In genomic region chr6:34304164-34304563, GRCh38 we compare ENCODE assay signal across 21 cellular contexts. TPM values are rescaled to one million over a fixed set of nuclear protein-coding genes. Genes with fewer than 3 reads are reported as not detected.
A peak's percentile ranks its signal among the peaks of the same experiment; 100 is the strongest.
DNase-seq lines count a peak whose midpoint lies in the region; ATAC-seq, FAIRE-seq and TF ChIP-seq lines count a peak whose summit lies in the region.
"Had no signal": no experiment of that assay in that cellular context is flagged by ENCODE, and none has a peak within 500 bp of the region (broad histone marks: within the 10 kb centered on the region; RNA-seq: fewer than 3 reads in every experiment).

No MANE protein-coding gene starts in this region.

- no peak overlapping the region for H3K4me2 ChIP-seq in HepG2 (ENCODE audit: low read depth, low read length)
- H3K4me2 ChIP-seq: A549, GM23338 had no signal

- no peak overlapping the region for H2AFZ ChIP-seq in HepG2 (ENCODE audit: low read length)
- H2AFZ ChIP-seq: GM23338 had no signal

- H3K4me3 ChIP-seq in HepG2 (replicated peaks in 1 of 3; ENCODE audit: insufficient read depth in 1 of 3, low read depth in 2 of 3, low read length in 3 of 3) (no peak overlapping the region), right lobe of liver (no peak overlapping the region), psoas muscle (no peak overlapping the region)
- H3K4me3 ChIP-seq: A549, GM23338 had no signal

- CTCF ChIA-PET in HepG2 (lab: Yijun Ruan, JAX; ENCODE audit: low intra/inter-chr PET ratio, low total read pairs), result no interaction called here

- H3K9ac ChIP-seq in HepG2 (ENCODE audit: insufficient read depth, low read depth, low read length), result no peak overlapping the region

- H3K4me1 ChIP-seq in HepG2 (ENCODE audit: insufficient read depth, low read length) (peaks cover 27% of the 10 kb centered on the region), right lobe of liver (peaks cover 0 to 42% (median 18%) of the 10 kb centered on the region in 4 donors), psoas muscle (peaks cover 66% of the 10 kb centered on the region)

- no peak for ATAC-seq in HepG2
- no peak for ATAC-seq in right lobe of liver
- ATAC-seq in psoas muscle, result no peak
- no peak for ATAC-seq in GM21360 (IDR thresholded peaks at IDR 0.05; ENCODE audit: unreplicated experiment)
- no peak for ATAC-seq in HG03108 (IDR thresholded peaks at IDR 0.05; ENCODE audit: unreplicated experiment)
- no peak for ATAC-seq in HG02852 (IDR thresholded peaks at IDR 0.05; ENCODE audit: unreplicated experiment)
- ATAC-seq: A549, GM23338, HCT116 had no signal

- TF ChIP-seq CTCF in HepG2 (CRISPR knock-in tag; IDR thresholded peaks at IDR 0.05) (no peak), right lobe of liver (IDR thresholded peaks at IDR 0.05) (no peak), VCaP (conservative IDR thresholded peaks at IDR 0.05) (no peak), psoas muscle (IDR thresholded peaks at IDR 0.05) (no peak)

- FAIRE-seq in HepG2 (lab: Jason Lieb, UNC), result no peak
- FAIRE-seq: A549, G401.6, GM12892 had no signal

- no peaks in the 10 kb centered on the region for H3K9me3 ChIP-seq in HepG2 (ENCODE audit: low read length)
- H3K9me3 ChIP-seq in right lobe of liver, result no peaks in the 10 kb centered on the region
- H3K9me3 ChIP-seq in psoas muscle, result no peaks in the 10 kb centered on the region
- H3K9me3 ChIP-seq: A549 had no signal

- intact Hi-C loops in HepG2 (cut with micrococcal nuclease; ENCODE audit: unreplicated experiment) (no loop called here), right lobe of liver (cut with DNase I) (no loop called here), psoas muscle (cut with DNase I) (loop anchor here in 1 of 2 donors (5.0 kb wide), 1 partner anchor 33 kb away; no protein-coding TSS in a partner anchor)

- H3K27ac ChIP-seq in HepG2 (ENCODE audit: extremely low read length, insufficient read depth, low read length) (no peak overlapping the region), right lobe of liver (no peak overlapping the region), VCaP (peak overlapping the region; percentile 81), psoas muscle (peak overlapping the region; percentile 87)
- H3K27ac ChIP-seq: A549 had no signal

- in situ Hi-C loops in HepG2 (cut with HindIII; ENCODE audit: extremely low pct_ligation_motif_present, low pct_unique_long_range_greater_than_20kb), result no loop called here

- peaks cover 6% of the 10 kb centered on the region; the same call in 1 of the 2 replicates for H4K20me1 ChIP-seq in HepG2 (ENCODE audit: insufficient read depth, low read length)

- peaks cover 14% of the 10 kb centered on the region for H3K79me2 ChIP-seq in HepG2 (ENCODE audit: insufficient read depth, low read length)

- DNase-seq in HepG2 (ENCODE audit: low spot score), result no peak
- DNase-seq in right lobe of liver, result no peak
- no peak for DNase-seq in psoas muscle
- DNase-seq: 8988T; ACHN; C1 segment of cervical spinal cord; CD4-positive, alpha-beta memory T cell; COR-L47; DMS153; DND-41; H9; HFFc6 had no signal

- BruUV-seq in HepG2 (replicated peaks; lab: Mats Ljungman, UMichigan), result no TSS peak

- H3K36me3 ChIP-seq in HepG2 (replicated peaks in 1 of 2; ENCODE audit: control insufficient read depth in 1 of 2, insufficient read depth in 2 of 2, low read length in 2 of 2), result peaks cover 0 to 6% of the 10 kb centered on the region in 2 experiments; a peak in 2 of 5 replicates
- no peaks in the 10 kb centered on the region for H3K36me3 ChIP-seq in right lobe of liver
- no peaks in the 10 kb centered on the region for H3K36me3 ChIP-seq in psoas muscle (ENCODE audit: insufficient read depth in 1 of 2, low read depth in 1 of 2)

- WGBS in HepG2 (ENCODE audit: low lambda C conversion rate), result 92% methylated on average over 3 of the region's 3 CpGs
- 73% methylated on average over 2 of the region's 3 CpGs for WGBS in right lobe of liver (ENCODE audit: insufficient coverage, low coverage, low lambda C conversion rate, missing lambda C conversion rate)
- WGBS in psoas muscle, 3 donors, result 85 to 100% (median 93%) methylated on average over 3 of the region's 3 CpGs

- no peak for TF ChIP-seq RAD21 in HepG2 (CRISPR knock-in tag; IDR thresholded peaks at IDR 0.05)

- POLR2A ChIA-PET in HepG2 (lab: Yijun Ruan, JAX), result interaction anchor here (0.7 kb wide), 1 partner anchor 80 kb away, joined by 4 read pairs; no protein-coding TSS in a partner anchor

- no peak for TF ChIP-seq EP300 in HepG2 (IDR thresholded peaks at IDR 0.05; ENCODE audit: low read depth in 2 of 2, low read length in 2 of 2)
- TF ChIP-seq EP300 in HepG2 (CRISPR knock-in tag; IDR thresholded peaks at IDR 0.05; ENCODE audit: borderline replicate concordance), result no peak

- H3K27me3 ChIP-seq in HepG2 (ENCODE audit: control insufficient read depth in 1 of 2, insufficient read depth in 2 of 2, low read length in 2 of 2) (no peaks in the 10 kb centered on the region), right lobe of liver (no peaks in the 10 kb centered on the region), psoas muscle (ENCODE audit: insufficient read depth in 3 of 3, low read length in 2 of 3) (no peaks in the 10 kb centered on the region)

- TF ChIP-seq POLR2A in HepG2 (IDR thresholded peaks at IDR 0.05; ENCODE audit: insufficient read depth in 1 of 2, low read depth in 2 of 2, low read length in 2 of 2), result no peak
- TF ChIP-seq POLR2A in right lobe of liver (IDR thresholded peaks at IDR 0.05), result no peak

TF ChIP-seq in HepG2, 621 proteins besides CTCF, POLR2A, EP300 and RAD21:
- TF ChIP-seq SRSF9 (IDR thresholded peaks at IDR 0.05; ENCODE audit: borderline replicate concordance, insufficient read depth, low read depth, low read length, poor library complexity, severe bottlenecking) (peak; percentile 50), ZNF121 (CRISPR knock-in tag; IDR thresholded peaks at IDR 0.05) (peak; percentile 69), ZNF362 (CRISPR knock-in tag; IDR thresholded peaks at IDR 0.05; ENCODE audit: borderline replicate concordance) (peak; percentile 29; the same call in 1 of the 2 replicates)
- TF ChIP-seq, protein P1, sequence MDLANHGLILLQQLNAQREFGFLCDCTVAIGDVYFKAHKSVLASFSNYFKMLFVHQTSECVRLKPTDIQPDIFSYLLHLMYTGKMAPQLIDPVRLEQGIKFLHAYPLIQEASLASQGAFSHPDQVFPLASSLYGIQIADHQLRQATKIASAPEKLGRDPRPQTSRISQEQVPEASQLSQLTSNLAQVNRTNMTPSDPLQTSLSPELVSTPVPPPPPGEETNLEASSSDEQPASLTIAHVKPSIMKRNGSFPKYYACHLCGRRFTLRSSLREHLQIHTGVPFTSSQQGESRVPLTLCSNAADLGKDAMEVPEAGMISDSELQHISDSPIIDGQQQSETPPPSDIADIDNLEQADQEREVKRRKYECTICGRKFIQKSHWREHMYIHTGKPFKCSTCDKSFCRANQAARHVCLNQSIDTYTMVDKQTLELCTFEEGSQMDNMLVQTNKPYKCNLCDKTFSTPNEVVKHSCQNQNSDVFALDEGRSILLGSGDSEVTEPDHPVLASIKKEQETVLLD (CRISPR knock-in tag; IDR thresholded peaks at IDR 0.05; ENCODE audit: low read depth), result no peak

RNA-seq across cellular contexts. Expression of gene SMIM29, which starts 55.4 kb away (rescaled TPM):
- total RNA-seq in HepG2 (2016; rRNA removed; fragmentation: Illumina TruSeq; extraction: Trizol) (11.2 and 15.3 TPM in 2 replicates), right lobe of liver (10 to 100 TPM in 1 of 6 experiments, 1 to 10 TPM in 5; 5.0 to 13.4 (median 8.8) TPM), psoas muscle (10 to 100 TPM; 14.4 to 59.4 (median 31.5) TPM)
- 78.6 and 81.3 TPM in 2 replicates for total RNA-seq in HepG2 (2016; cell fraction: cytosol; rRNA removed; fragmentation: Illumina TruSeq; extraction: Trizol; ENCODE audit: low read depth)
- total RNA-seq in HepG2 (2016; cell fraction: insoluble cytoplasmic fraction; rRNA removed; fragmentation: Illumina TruSeq; extraction: Trizol), result 9.2 and 15.5 TPM in 2 replicates
- 58.3 and 62.1 TPM in 2 replicates for total RNA-seq in HepG2 (2016; cell fraction: membrane; rRNA removed; fragmentation: Illumina TruSeq; extraction: Trizol)
- total RNA-seq in HepG2 (2016; cell fraction: nucleus; rRNA removed; fragmentation: Illumina TruSeq; extraction: Trizol), result 7.2 and 10.1 TPM in 2 replicates
- polyA plus RNA-seq in HepG2 (2011; rRNA removed) (8.8 and 11.9 TPM in 2 replicates), psoas muscle (100 to 1,000 TPM in 1 of 3 donors, 10 to 100 TPM in 2; 24.6 to 100 (median 44.1) TPM)
- polyA plus RNA-seq in HepG2 (2011; cell fraction: cytosol; rRNA removed), result 9.0 and 13.2 TPM in 2 replicates
- 14.4 and 18.0 TPM in 2 replicates for polyA plus RNA-seq in HepG2 (2011; cell fraction: nucleus; rRNA removed)
- polyA plus RNA-seq in HepG2 (2012), result 3.4 and 5.5 TPM in 2 replicates
- polyA plus RNA-seq in HepG2 (2016; cell fraction: cytosol; fragmentation: Illumina TruSeq; extraction: Trizol; ENCODE audit: low read depth), result 91.0 and 94.0 TPM in 2 replicates
- 9.6 and 11.4 TPM in 2 replicates for polyA plus RNA-seq in HepG2 (2016; cell fraction: insoluble cytoplasmic fraction; fragmentation: Illumina TruSeq; extraction: Trizol; ENCODE audit: low read depth)
- 61.6 and 63.3 TPM in 2 replicates for polyA plus RNA-seq in HepG2 (2016; cell fraction: membrane; fragmentation: Illumina TruSeq; extraction: Trizol; ENCODE audit: low read depth)
- polyA plus RNA-seq in HepG2 (2016; cell fraction: nucleus; fragmentation: Illumina TruSeq; extraction: Trizol; ENCODE audit: insufficient read depth, low read depth), result 13.3 and 16.8 TPM in 2 replicates
- 13.5 and 15.5 TPM in 2 replicates for polyA minus RNA-seq in HepG2 (2011; rRNA and poly(A)+ RNA removed; ENCODE audit: low replicate concordance)
- 3.9 and 4.0 TPM in 2 replicates for polyA minus RNA-seq in HepG2 (2011; cell fraction: cytosol; rRNA and poly(A)+ RNA removed)
- polyA minus RNA-seq in HepG2 (2011; cell fraction: nucleus; rRNA and poly(A)+ RNA removed), result 5.6 and 6.4 TPM in 2 replicates

Comparison
In these comparisons a context has a peak if more than half of its experiments do, and no peak if none do; other contexts are left out.
1. H3K27ac ChIP-seq: peak in VCaP (single experiment) and psoas muscle (single experiment); none in HepG2 (single experiment) and right lobe of liver (0 of 3).